ENCODE assay signal across 1 cellular context in the genomic region with DNA sequence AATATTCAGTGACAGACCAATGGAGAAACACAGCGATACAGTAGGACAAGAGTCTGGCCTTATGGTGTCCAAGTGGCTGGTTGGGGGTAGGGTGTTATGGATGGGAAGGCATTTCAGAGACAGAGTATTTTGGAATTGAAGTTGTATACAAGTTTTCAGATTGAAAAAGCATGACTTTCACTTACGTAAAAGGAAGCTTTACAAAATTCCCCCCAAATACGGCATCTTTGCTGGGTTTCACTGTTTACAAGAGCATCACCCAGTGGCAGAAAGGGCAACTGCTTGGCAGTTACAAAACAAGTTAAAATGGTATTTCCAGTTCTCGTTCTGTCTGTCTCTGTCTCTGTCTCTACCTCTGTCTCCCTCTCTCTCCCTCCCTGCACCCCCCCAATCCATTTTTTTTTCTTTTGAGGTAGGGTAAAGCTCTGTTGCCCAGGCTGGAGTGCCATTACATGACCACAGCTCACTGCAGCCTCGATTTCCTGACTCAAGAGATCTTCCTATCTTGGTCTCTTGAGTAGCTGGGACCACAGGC.
TF ChIP-seq lines count a peak whose summit lies in the region.

No MANE protein-coding gene starts in this region.

TF ChIP-seq in WTC11, 78 proteins besides CTCF, POLR2A, EP300 and RAD21 (continued from another document):
- TF ChIP-seq, protein P1, sequence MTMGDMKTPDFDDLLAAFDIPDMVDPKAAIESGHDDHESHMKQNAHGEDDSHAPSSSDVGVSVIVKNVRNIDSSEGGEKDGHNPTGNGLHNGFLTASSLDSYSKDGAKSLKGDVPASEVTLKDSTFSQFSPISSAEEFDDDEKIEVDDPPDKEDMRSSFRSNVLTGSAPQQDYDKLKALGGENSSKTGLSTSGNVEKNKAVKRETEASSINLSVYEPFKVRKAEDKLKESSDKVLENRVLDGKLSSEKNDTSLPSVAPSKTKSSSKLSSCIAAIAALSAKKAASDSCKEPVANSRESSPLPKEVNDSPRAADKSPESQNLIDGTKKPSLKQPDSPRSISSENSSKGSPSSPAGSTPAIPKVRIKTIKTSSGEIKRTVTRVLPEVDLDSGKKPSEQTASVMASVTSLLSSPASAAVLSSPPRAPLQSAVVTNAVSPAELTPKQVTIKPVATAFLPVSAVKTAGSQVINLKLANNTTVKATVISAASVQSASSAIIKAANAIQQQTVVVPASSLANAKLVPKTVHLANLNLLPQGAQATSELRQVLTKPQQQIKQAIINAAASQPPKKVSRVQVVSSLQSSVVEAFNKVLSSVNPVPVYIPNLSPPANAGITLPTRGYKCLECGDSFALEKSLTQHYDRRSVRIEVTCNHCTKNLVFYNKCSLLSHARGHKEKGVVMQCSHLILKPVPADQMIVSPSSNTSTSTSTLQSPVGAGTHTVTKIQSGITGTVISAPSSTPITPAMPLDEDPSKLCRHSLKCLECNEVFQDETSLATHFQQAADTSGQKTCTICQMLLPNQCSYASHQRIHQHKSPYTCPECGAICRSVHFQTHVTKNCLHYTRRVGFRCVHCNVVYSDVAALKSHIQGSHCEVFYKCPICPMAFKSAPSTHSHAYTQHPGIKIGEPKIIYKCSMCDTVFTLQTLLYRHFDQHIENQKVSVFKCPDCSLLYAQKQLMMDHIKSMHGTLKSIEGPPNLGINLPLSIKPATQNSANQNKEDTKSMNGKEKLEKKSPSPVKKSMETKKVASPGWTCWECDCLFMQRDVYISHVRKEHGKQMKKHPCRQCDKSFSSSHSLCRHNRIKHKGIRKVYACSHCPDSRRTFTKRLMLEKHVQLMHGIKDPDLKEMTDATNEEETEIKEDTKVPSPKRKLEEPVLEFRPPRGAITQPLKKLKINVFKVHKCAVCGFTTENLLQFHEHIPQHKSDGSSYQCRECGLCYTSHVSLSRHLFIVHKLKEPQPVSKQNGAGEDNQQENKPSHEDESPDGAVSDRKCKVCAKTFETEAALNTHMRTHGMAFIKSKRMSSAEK (CRISPR knock-in tag; IDR thresholded peaks at IDR 0.05; ENCODE audit: borderline replicate concordance): no peak
- no peak for TF ChIP-seq OVOL2 (CRISPR knock-in tag; IDR thresholded peaks at IDR 0.05; ENCODE audit: borderline replicate concordance)
- TF ChIP-seq ZNF121 (CRISPR knock-in tag; IDR thresholded peaks at IDR 0.05): no peak
- TF ChIP-seq, protein P2, sequence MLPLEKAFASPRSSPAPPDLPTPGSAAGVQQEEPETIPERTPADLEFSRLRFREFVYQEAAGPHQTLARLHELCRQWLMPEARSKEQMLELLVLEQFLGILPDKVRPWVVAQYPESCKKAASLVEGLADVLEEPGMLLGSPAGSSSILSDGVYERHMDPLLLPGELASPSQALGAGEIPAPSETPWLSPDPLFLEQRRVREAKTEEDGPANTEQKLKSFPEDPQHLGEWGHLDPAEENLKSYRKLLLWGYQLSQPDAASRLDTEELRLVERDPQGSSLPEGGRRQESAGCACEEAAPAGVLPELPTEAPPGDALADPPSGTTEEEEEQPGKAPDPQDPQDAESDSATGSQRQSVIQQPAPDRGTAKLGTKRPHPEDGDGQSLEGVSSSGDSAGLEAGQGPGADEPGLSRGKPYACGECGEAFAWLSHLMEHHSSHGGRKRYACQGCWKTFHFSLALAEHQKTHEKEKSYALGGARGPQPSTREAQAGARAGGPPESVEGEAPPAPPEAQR (CRISPR knock-in tag; IDR thresholded peaks at IDR 0.05): no peak
- TF ChIP-seq SMAD3 (CRISPR knock-in tag; IDR thresholded peaks at IDR 0.05; ENCODE audit: borderline replicate concordance): no peak
- no peak for TF ChIP-seq RELA (CRISPR knock-in tag; IDR thresholded peaks at IDR 0.05; ENCODE audit: borderline replicate concordance)
- TF ChIP-seq GTF2I (CRISPR knock-in tag; conservative IDR thresholded peaks at IDR 0.05): no peak
- no peak for TF ChIP-seq GABPB1 (CRISPR knock-in tag; IDR thresholded peaks at IDR 0.05)
